ENCODE assay signal across 8 cellular contexts in genomic region chr2:219298759-219299371, GRCh38. TPM values are rescaled to one million over a fixed set of nuclear protein-coding genes. Genes with fewer than 3 reads are reported as not detected.
A peak's percentile ranks its signal among the peaks of the same experiment; 100 is the strongest.
DNase-seq lines count a peak whose midpoint lies in the region; ATAC-seq, FAIRE-seq and TF ChIP-seq lines count a peak whose summit lies in the region.

No MANE protein-coding gene starts in this region.

- no peak for FAIRE-seq in kidney (lab: Jason Lieb, UNC)

- BruUV-seq in mammary epithelial cell (replicated peaks; lab: Mats Ljungman, UMichigan) = no TSS peak

- in situ Hi-C loops in mammary epithelial cell (cut with MboI; ENCODE audit: low sequenced_read_pairs in 2 of 2) = loop anchor here (10.0 kb wide), 1 partner anchor 134 kb away; the partner anchor contains the start of gene NHEJ1 (in 2 of the 2)

- H3K9me3 ChIP-seq in mammary epithelial cell (replicated peaks; ENCODE audit: insufficient read depth, low read length) (no peaks in the 10 kb centered on the region), kidney (ENCODE audit: control insufficient read depth in 1 of 2, low read length in 2 of 2) (no peaks in the 10 kb centered on the region)

- no peaks in the 10 kb centered on the region for H3K36me3 ChIP-seq in mammary epithelial cell (ENCODE audit: insufficient read depth, low read length)
- H3K36me3 ChIP-seq in kidney (ENCODE audit: control insufficient read depth in 1 of 2, insufficient read depth in 2 of 2, low read length in 2 of 2) = no peaks in the 10 kb centered on the region

- no peaks in the 10 kb centered on the region for H3K79me2 ChIP-seq in mammary epithelial cell (ENCODE audit: insufficient read depth, low read length)

- peak; percentile 84 for DNase-seq in GM12865 (ENCODE audit: low read depth)
- peak; percentile 86 for DNase-seq in NCI-H2227 (lab: John Stamatoyannopoulos, UW; ENCODE audit: unreplicated experiment)
- DNase-seq in mammary epithelial cell = peak; percentile 59
- peak; percentile 93 for DNase-seq in kidney
- peak; percentile 87 for DNase-seq in stimulated activated CD4-positive, alpha-beta T cell treated with anti-CD3 and anti-CD28 coated beads, Interleukin-1b, Interleukin-23, amount 100 ng/mL, for 48 hours

- 19% methylated on average over 14 of the region's 15 CpGs for WGBS in mammary epithelial cell (ENCODE audit: low coverage, missing lambda C conversion rate)

- H3K27ac ChIP-seq in mammary epithelial cell (ENCODE audit: insufficient read depth, low read depth, low read length) = no peak overlapping the region
- H3K27ac ChIP-seq in kidney (ENCODE audit: low read depth in 2 of 2, low read length in 2 of 2) = no peak overlapping the region

- no peaks in the 10 kb centered on the region for H3K27me3 ChIP-seq in mammary epithelial cell (ENCODE audit: insufficient read depth, low read length)

- TF ChIP-seq POLR2A in GM18505 (IDR thresholded peaks at IDR 0.05; ENCODE audit: borderline replicate concordance, extremely low read depth, insufficient read depth, insufficient read length) = no peak

- H3K4me3 ChIP-seq in GM12865 (ENCODE audit: low read depth, low read length) (peak overlapping the region; percentile 16; the same call in 1 of the 2 replicates), WI38 (ENCODE audit: low read depth, low read length) (no peak overlapping the region), mammary epithelial cell (replicated peaks in 1 of 3; ENCODE audit: insufficient read depth in 1 of 3, low read depth in 2 of 3, low read length in 3 of 3) (no peak overlapping the region), kidney (ENCODE audit: low read length in 2 of 2) (peak overlapping the region in 1 of 2 donors; percentile 44)

- dilution Hi-C loops in mammary epithelial cell (cut with HindIII; ENCODE audit: low sequenced_read_pairs) = loop anchor here (5.0 kb wide), 2 partner anchors 43 to 47 kb away; partner anchors contain the start of genes TUBA4A and TUBA4B

- H3K9ac ChIP-seq in mammary epithelial cell (ENCODE audit: insufficient read depth, low read length) (no peak overlapping the region), kidney (ENCODE audit: low read length in 2 of 2) (peak overlapping the region in 1 of 2 donors; percentile 29)

- H3K4me1 ChIP-seq in mammary epithelial cell (ENCODE audit: insufficient read depth, low read length) (peaks cover 8% of the 10 kb centered on the region), kidney (ENCODE audit: control insufficient read depth in 1 of 2, insufficient read depth in 1 of 2, low read depth in 1 of 2, low read length in 2 of 2) (peaks cover 3 to 6% of the 10 kb centered on the region in 2 donors)

- CTCF ChIA-PET in mammary epithelial cell (lab: Charles Lee; ENCODE audit: low non-redundant PET) = no interaction called here

- H2AFZ ChIP-seq in mammary epithelial cell (ENCODE audit: low read depth, low read length) = peak overlapping the region; percentile 55

- no peak overlapping the region for H3K4me2 ChIP-seq in mammary epithelial cell (ENCODE audit: insufficient read depth, low read depth, low read length)

- ATAC-seq in HG02885 (IDR thresholded peaks at IDR 0.05; ENCODE audit: poor library complexity, unreplicated experiment) = peak; percentile 47
- no peak for ATAC-seq in GM18505 (IDR thresholded peaks at IDR 0.05; ENCODE audit: unreplicated experiment)

- intact Hi-C loops in mammary epithelial cell (cut with micrococcal nuclease) = loop anchor here (1.0 to 5.0 kb wide), 9 partner anchors 46 to 242 kb away; partner anchors contain the start of genes ANKZF1, ATG9A, NHEJ1 and TUBA4A
- intact Hi-C loops in kidney (cut with DNase I) = no loop called here

- TF ChIP-seq CTCF in GM12865 (IDR thresholded peaks at IDR 0.05; ENCODE audit: insufficient read depth, low read depth, low read length, missing control alignments) (peak; percentile 98), WI38 (IDR thresholded peaks at IDR 0.05; ENCODE audit: low read depth, low read length) (peak; percentile 99), mammary epithelial cell (conservative IDR thresholded peaks at IDR 0.05 in 1 of 2, IDR thresholded peaks at IDR 0.05 in 1 of 2; ENCODE audit: extremely low read depth in 1 of 2, insufficient read depth in 1 of 2, low read depth in 1 of 2, low read length in 2 of 2) (peak; percentile 97 to 98), kidney (IDR thresholded peaks at IDR 0.05; ENCODE audit: borderline replicate concordance, extremely low read depth, insufficient read depth) (peak; percentile 99)

- H4K20me1 ChIP-seq in mammary epithelial cell (ENCODE audit: insufficient read depth, low read length) = no peaks in the 10 kb centered on the region

RNA-seq across cellular contexts. Expression of gene PTPRN, which starts 10.3 kb away (rescaled TPM):
- not detected for total RNA-seq in mammary epithelial cell
- 0.07 TPM for polyA plus RNA-seq in mammary epithelial cell
- not detected for polyA minus RNA-seq in mammary epithelial cell
- not detected for total RNA-seq in kidney
- not detected for polyA plus RNA-seq in kidney (ENCODE audit: insufficient read depth, low read depth, low replicate concordance)

RNA-seq across cellular contexts. Expression of gene DNAJB2, which starts 19.7 kb away (rescaled TPM):
- total RNA-seq in mammary epithelial cell (100 to 1,000 TPM in 1 of 2 donors, 10 to 100 TPM in 1; 58.9 to 110 TPM), kidney (94.3 TPM)
- polyA plus RNA-seq in mammary epithelial cell (32.8 TPM), kidney (ENCODE audit: insufficient read depth, low read depth, low replicate concordance) (128 TPM)
- 49.1 TPM for polyA minus RNA-seq in mammary epithelial cell

RNA-seq across cellular contexts. Expression of gene RESP18, which starts 33.7 kb away (rescaled TPM):
- total RNA-seq in mammary epithelial cell (not detected), kidney (not detected)
- polyA plus RNA-seq in mammary epithelial cell (not detected), kidney (ENCODE audit: insufficient read depth, low read depth, low replicate concordance) (not detected)
- not detected for polyA minus RNA-seq in mammary epithelial cell

RNA-seq across cellular contexts. Expression of gene TUBA4A, which starts 45.1 kb away (rescaled TPM):
- total RNA-seq in mammary epithelial cell (100 to 1,000 TPM; 206 to 209 TPM), kidney (49.4 TPM)
- polyA plus RNA-seq in mammary epithelial cell (616 TPM), kidney (ENCODE audit: insufficient read depth, low read depth, low replicate concordance) (156 TPM)
- polyA minus RNA-seq in mammary epithelial cell = 360 TPM

RNA-seq across cellular contexts. Expression of gene TUBA4B, which starts 45.8 kb away (rescaled TPM):
- total RNA-seq in mammary epithelial cell = not detected
- polyA plus RNA-seq in mammary epithelial cell = 0.08 TPM
- not detected for polyA minus RNA-seq in mammary epithelial cell
- 0.98 TPM for total RNA-seq in kidney
- 15.4 TPM for polyA plus RNA-seq in kidney (ENCODE audit: insufficient read depth, low read depth, low replicate concordance)
